ENCODE assay signal across 18 cellular contexts in genomic region chr11:78212586-78213371, GRCh38. TPM values are rescaled to one million over a fixed set of nuclear protein-coding genes. Genes with fewer than 3 reads are reported as not detected.
DNase-seq lines count a peak whose midpoint lies in the region; ATAC-seq and TF ChIP-seq lines count a peak whose summit lies in the region.
"Had no signal": no experiment of that assay in that cellular context is flagged by ENCODE, and none has a peak within 500 bp of the region (broad histone marks: within the 10 kb centered on the region; RNA-seq: fewer than 3 reads in every experiment).

No MANE protein-coding gene starts in this region.

- peaks cover 15% of the 10 kb centered on the region for H3K4me1 Mint-ChIP-seq in T-helper 2 cell treated with Interferon-gamma antibody and Interleukin-4, amounts not matched to agents 5 μg/mL and 100 μg/mL, for 36 hours (ENCODE audit: low read depth)

- H3K27me3 Mint-ChIP-seq in T-helper 2 cell treated with Interferon-gamma antibody and Interleukin-4, amounts not matched to agents 5 μg/mL and 100 μg/mL, for 36 hours (ENCODE audit: low read depth), result no peaks in the 10 kb centered on the region
- H3K27me3 Mint-ChIP-seq: CD4-positive, alpha-beta T cell had no signal

- H3K4me3 Mint-ChIP-seq in T-helper 2 cell treated with Interferon-gamma antibody and Interleukin-4, amounts not matched to agents 5 μg/mL and 100 μg/mL, for 36 hours, result no peak overlapping the region
- H3K4me3 Mint-ChIP-seq: CD4-positive, alpha-beta T cell; endodermal cell had no signal

- no peak for TF ChIP-seq CTCF in ascending aorta (IDR thresholded peaks at IDR 0.05)

- ATAC-seq in sciatic nerve (peak; percentile 24), HG03460 (IDR thresholded peaks at IDR 0.05; ENCODE audit: unreplicated experiment) (no peak)
- ATAC-seq: SK-N-SH treated with all-trans-retinoic acid at 6 μM for 48 hours had no signal

- no peak for DNase-seq in T-helper 2 cell treated with Interferon-gamma antibody and Interleukin-4, amounts not matched to agents 5 μg/mL and 100 μg/mL, for 36 hours (ENCODE audit: low spot score)
- no peak for DNase-seq in T-helper 2 cell
- peak in 1 of 2 donors; percentile 65 for DNase-seq in ascending aorta (ENCODE audit: low spot score in 2 of 2)
- DNase-seq in head of caudate nucleus, result peak in 28 of 42 donors; percentile 22 to 68 (median 43)
- peak; percentile 56 for DNase-seq in sciatic nerve (ENCODE audit: low spot score)
- no peak for DNase-seq in NCI-H82 (lab: John Stamatoyannopoulos, UW)
- no peak for DNase-seq in HT-29 (ENCODE audit: low spot score)
- DNase-seq: Karpas-422; NCI-H146; NCI-H446 treated with DMSO at 0.1 percent for 48 hours; stimulated activated CD4-positive, alpha-beta T cell treated with anti-CD3 and anti-CD28 coated beads, Interleukin-15, amount 100 ng/mL, for 24 hours had no signal

- H3K9me3 ChIP-seq in ascending aorta, result no peaks in the 10 kb centered on the region
- H3K9me3 ChIP-seq: breast epithelium had no signal

- H3K27ac ChIP-seq in ascending aorta, result peak overlapping the region; percentile 48 to 49
- H3K27ac ChIP-seq: 22Rv1, parathyroid adenoma had no signal

- H3K4me3 ChIP-seq in ascending aorta, result no peak overlapping the region
- H3K4me3 ChIP-seq: breast epithelium had no signal

- peaks cover 68% of the 10 kb centered on the region for H3K36me3 Mint-ChIP-seq in T-helper 2 cell treated with Interferon-gamma antibody and Interleukin-4, amounts not matched to agents 5 μg/mL and 100 μg/mL, for 36 hours (ENCODE audit: low read depth)

- no peaks in the 10 kb centered on the region for H3K4me1 ChIP-seq in ascending aorta
- H3K4me1 ChIP-seq: breast epithelium, parathyroid adenoma had no signal

- H3K36me3 ChIP-seq in ascending aorta, result peaks cover 47 to 68% of the 10 kb centered on the region in 2 donors
- H3K36me3 ChIP-seq: breast epithelium had no signal

- H3K27ac Mint-ChIP-seq in T-helper 2 cell treated with Interferon-gamma antibody and Interleukin-4, amounts not matched to agents 5 μg/mL and 100 μg/mL, for 36 hours, result peak overlapping the region; percentile 4
- H3K27ac Mint-ChIP-seq: CD4-positive, alpha-beta T cell; endodermal cell had no signal

- intact Hi-C loops in ascending aorta (cut with DNase I) (loop anchor here (2.0 kb wide), 1 partner anchor 20 kb away; no protein-coding TSS in a partner anchor), head of caudate nucleus (cut with DNase I) (no loop called here), sciatic nerve (cut with DNase I) (no loop called here)

- H3K9me3 Mint-ChIP-seq in T-helper 2 cell treated with Interferon-gamma antibody and Interleukin-4, amounts not matched to agents 5 μg/mL and 100 μg/mL, for 36 hours, result no peaks in the 10 kb centered on the region
- H3K9me3 Mint-ChIP-seq: CD4-positive, alpha-beta T cell; endodermal cell had no signal

- H3K27me3 ChIP-seq in ascending aorta, result no peaks in the 10 kb centered on the region
- H3K27me3 ChIP-seq: breast epithelium had no signal

RNA-seq across cellular contexts. Expression of gene USP35, which starts 24.1 kb away (rescaled TPM):
- total RNA-seq in ascending aorta (34.0 TPM), sciatic nerve (11.5 TPM)
- total RNA-seq in HT-29 (2014; rRNA removed; shearing (Covaris generic)), result 4.4 and 5.1 TPM in 2 replicates

RNA-seq across cellular contexts. Expression of gene KCTD21, which starts 24.4 kb away (rescaled TPM):
- 30.7 TPM for total RNA-seq in ascending aorta
- total RNA-seq in sciatic nerve, result 13.7 TPM
- total RNA-seq in HT-29 (2014; rRNA removed; shearing (Covaris generic)), result 3.5 and 10.5 TPM in 2 replicates

Comparison
In these comparisons a context has a peak if more than half of its experiments do, and no peak if none do; other contexts are left out.
1. DNase-seq: peak in head of caudate nucleus (28 of 42) and sciatic nerve (single experiment); none in T-helper 2 cell treated with Interferon-gamma antibody and Interleukin-4, amounts not matched to agents 5 μg/mL and 100 μg/mL, for 36 hours (single experiment), T-helper 2 cell (0 of 5), NCI-H82 (single experiment) and HT-29 (single experiment).